ENCODE assay signal across 8 cellular contexts in genomic region chr5:912356-913091, GRCh38. TPM values are rescaled to one million over a fixed set of nuclear protein-coding genes. Genes with fewer than 3 reads are reported as not detected.
DNase-seq lines count a peak whose midpoint lies in the region; ATAC-seq and TF ChIP-seq lines count a peak whose summit lies in the region.

No MANE protein-coding gene starts in this region.

- WGBS in heart left ventricle, 4 donors, result 95 to 97% (median 97%) methylated on average over 42 of the region's 42 CpGs

- no peaks in the 10 kb centered on the region for H3K9me3 Mint-ChIP-seq in activated CD4-positive, alpha-beta T cell treated with anti-CD3 and anti-CD28 coated beads for 36 hours (ENCODE audit: low read depth)

- H3K27ac ChIP-seq in cardiac muscle cell (no peak overlapping the region), heart left ventricle (no peak overlapping the region)
- peak overlapping the region; percentile 55 for H3K27ac ChIP-seq in effector memory CD4-positive, alpha-beta T cell (ENCODE audit: insufficient read depth, low read length, poor library complexity, severe bottlenecking)

- H3K4me3 ChIP-seq in cardiac muscle cell, result no peak overlapping the region
- H3K4me3 ChIP-seq in heart left ventricle, result no peak overlapping the region
- no peak overlapping the region for H3K4me3 ChIP-seq in effector memory CD4-positive, alpha-beta T cell (ENCODE audit: insufficient read depth, low read depth, low read length, poor library complexity, severe bottlenecking)
- no peak overlapping the region for H3K4me3 ChIP-seq in retinal pigment epithelial cell (ENCODE audit: low read length)

- intact Hi-C loops in heart left ventricle (cut with DNase I), result no loop called here
- intact Hi-C loops in activated CD4-positive, alpha-beta T cell treated with anti-CD3 and anti-CD28 coated beads for 36 hours (cut with DNase I, micrococcal nuclease), result loop anchor here in 1 of 2 experiments (1.0 kb wide), 3 partner anchors 12 to 45 kb away; partner anchors contain the start of genes BRD9 and TRIP13

- peak overlapping the region; percentile 71 for H3K27ac Mint-ChIP-seq in activated CD4-positive, alpha-beta T cell treated with anti-CD3 and anti-CD28 coated beads for 36 hours

- TF ChIP-seq CTCF in cardiac muscle cell (IDR thresholded peaks at IDR 0.05; ENCODE audit: low read depth, low read length), result peak; percentile 36
- peak in 1 of 12 donors; percentile 3 for TF ChIP-seq CTCF in heart left ventricle (IDR thresholded peaks at IDR 0.05)
- TF ChIP-seq CTCF in retinal pigment epithelial cell (conservative IDR thresholded peaks at IDR 0.05; ENCODE audit: low read depth, low read length), result peak; percentile 61
- TF ChIP-seq CTCF in GM10248 (IDR thresholded peaks at IDR 0.05; ENCODE audit: control extremely low read depth, extremely low read depth, low read depth, missing control alignments), result no peak

- H3K36me3 Mint-ChIP-seq in activated CD4-positive, alpha-beta T cell treated with anti-CD3 and anti-CD28 coated beads for 36 hours (ENCODE audit: low read depth), result peaks cover 52% of the 10 kb centered on the region

- no peak for ATAC-seq in heart left ventricle
- ATAC-seq in activated CD4-positive, alpha-beta T cell treated with anti-CD3 and anti-CD28 coated beads for 36 hours, result peak; percentile 95
- no peak for ATAC-seq in GM18873 (IDR thresholded peaks at IDR 0.05; ENCODE audit: low FRiP score, unreplicated experiment)
- no peak for ATAC-seq in HG02852 (IDR thresholded peaks at IDR 0.05; ENCODE audit: unreplicated experiment)

- peaks cover under 1% of the 10 kb centered on the region for H3K36me3 ChIP-seq in cardiac muscle cell
- H3K36me3 ChIP-seq in heart left ventricle, result peaks cover 0 to 8% (median 0%) of the 10 kb centered on the region in 9 donors
- no peaks in the 10 kb centered on the region for H3K36me3 ChIP-seq in effector memory CD4-positive, alpha-beta T cell (ENCODE audit: control insufficient read depth, insufficient read depth, low read length)

- H3K27me3 Mint-ChIP-seq in activated CD4-positive, alpha-beta T cell treated with anti-CD3 and anti-CD28 coated beads for 36 hours, result no peaks in the 10 kb centered on the region

- CTCF ChIA-PET in activated CD4-positive, alpha-beta T cell treated with anti-CD3 and anti-CD28 coated beads for 36 hours (lab: Charles Lee), result interaction anchor here (0.8 to 1.6 kb wide), 2 partner anchors 12 to 24 kb away, joined by 3 to 5 read pairs; no protein-coding TSS in a partner anchor
- CTCF ChIA-PET in GM10248 (lab: Yijun Ruan, JAX), result interaction anchor here (1.1 to 1.3 kb wide), 2 partner anchors 9 kb away, joined by 3 to 7 read pairs; no protein-coding TSS in a partner anchor

- H3K27me3 ChIP-seq in cardiac muscle cell (no peaks in the 10 kb centered on the region), heart left ventricle (no peaks in the 10 kb centered on the region)
- no peaks in the 10 kb centered on the region for H3K27me3 ChIP-seq in effector memory CD4-positive, alpha-beta T cell (replicated peaks; ENCODE audit: control insufficient read depth, insufficient read depth, low read length, poor library complexity, severe bottlenecking)

- H3K9me3 ChIP-seq in cardiac muscle cell (ENCODE audit: low read depth) (no peaks in the 10 kb centered on the region), heart left ventricle (no peaks in the 10 kb centered on the region)
- no peaks in the 10 kb centered on the region for H3K9me3 ChIP-seq in effector memory CD4-positive, alpha-beta T cell (ENCODE audit: control insufficient read depth, low read length)

- POLR2A ChIA-PET in activated CD4-positive, alpha-beta T cell treated with anti-CD3 and anti-CD28 coated beads for 36 hours (lab: Charles Lee), result no interaction called here
- POLR2A ChIA-PET in GM10248 (lab: Yijun Ruan, JAX), result no interaction called here

- no peak overlapping the region for H3K4me3 Mint-ChIP-seq in activated CD4-positive, alpha-beta T cell treated with anti-CD3 and anti-CD28 coated beads for 36 hours

- DNase-seq in cardiac muscle cell (ENCODE audit: low read depth in 1 of 2, low spot score in 1 of 2), result peak in 1 of 2 donors; percentile 91
- no peak for DNase-seq in heart left ventricle
- peak; percentile 88 for DNase-seq in activated CD4-positive, alpha-beta T cell treated with anti-CD3 and anti-CD28 coated beads for 36 hours
- peak; percentile 80 to 86 (median 82) for DNase-seq in effector memory CD4-positive, alpha-beta T cell
- peak; percentile 98 for DNase-seq in retinal pigment epithelial cell (ENCODE audit: low read depth)
- DNase-seq in GM10248 (ENCODE audit: extremely low spot score), result no peak

- TF ChIP-seq POLR2A in heart left ventricle (IDR thresholded peaks at IDR 0.05), result no peak

- peaks cover 13% of the 10 kb centered on the region for H3K4me1 Mint-ChIP-seq in activated CD4-positive, alpha-beta T cell treated with anti-CD3 and anti-CD28 coated beads for 36 hours

- H3K4me1 ChIP-seq in cardiac muscle cell (ENCODE audit: low read depth), result peaks cover 4% of the 10 kb centered on the region
- no peaks in the 10 kb centered on the region for H3K4me1 ChIP-seq in heart left ventricle
- no peaks in the 10 kb centered on the region for H3K4me1 ChIP-seq in effector memory CD4-positive, alpha-beta T cell (ENCODE audit: control insufficient read depth, insufficient read depth, low read length, poor library complexity, severe bottlenecking)

RNA-seq across cellular contexts. Expression of gene TRIP13, which starts 19.8 kb away (rescaled TPM):
- total RNA-seq in cardiac muscle cell, result 9.8 and 10.4 TPM in 2 replicates
- 12.4 and 19.2 TPM in 2 replicates for polyA plus RNA-seq in cardiac muscle cell
- total RNA-seq in heart left ventricle, result 1 to 10 TPM in 2 of 9 donors, under 1 TPM in 7; 0.31 to 4.2 (median 0.49) TPM
- polyA plus RNA-seq in heart left ventricle, result 1 to 10 TPM in 1 of 2 donors, under 1 TPM in 1; 0.19 to 1.8 TPM
- total RNA-seq in activated CD4-positive, alpha-beta T cell treated with anti-CD3 and anti-CD28 coated beads for 36 hours, result 10 to 100 TPM; 34.4 to 34.7 TPM

RNA-seq across cellular contexts. Expression of gene BRD9, which starts 19.9 kb away (rescaled TPM):
- total RNA-seq in cardiac muscle cell (23.5 and 36.9 TPM in 2 replicates), heart left ventricle (10 to 100 TPM; 17.9 to 32.1 (median 23.9) TPM)
- polyA plus RNA-seq in cardiac muscle cell (20.8 and 24.5 TPM in 2 replicates), heart left ventricle (10 to 100 TPM; 17.5 to 19.5 TPM)
- 10 to 100 TPM; 46.7 to 49.7 TPM for total RNA-seq in activated CD4-positive, alpha-beta T cell treated with anti-CD3 and anti-CD28 coated beads for 36 hours

Comparison
In these comparisons a context has a peak if more than half of its experiments do, and no peak if none do; other contexts are left out.
1. DNase-seq: peak in activated CD4-positive, alpha-beta T cell treated with anti-CD3 and anti-CD28 coated beads for 36 hours (single experiment), effector memory CD4-positive, alpha-beta T cell (3 of 3) and retinal pigment epithelial cell (single experiment); none in heart left ventricle (0 of 5) and GM10248 (single experiment).